Comparison of ENCODE assay signal across 8 cellular contexts in genomic region chr1:85463666-85464496, GRCh38. TPM values are rescaled to one million over a fixed set of nuclear protein-coding genes. Genes with fewer than 3 reads are reported as not detected.
DNase-seq lines count a peak whose midpoint lies in the region; ATAC-seq and TF ChIP-seq lines count a peak whose summit lies in the region.

No MANE protein-coding gene starts in this region.

- H3K4me1 ChIP-seq in Caco-2 (peaks cover 45% of the 10 kb centered on the region), rectal smooth muscle tissue (ENCODE audit: control insufficient read depth, insufficient read depth, low read length) (peaks cover 18% of the 10 kb centered on the region)

- H3K4me3 Mint-ChIP-seq in Caco-2 (ENCODE audit: unreplicated experiment): peak overlapping the region; percentile 88
- peak overlapping the region; percentile 6 for H3K4me3 Mint-ChIP-seq in activated T-helper 1 cell treated with anti-CD3 and anti-CD28 coated beads, Interleukin-12 subunit alpha, Interleukin-12 subunit beta, Interleukin-2, Interleukin-4 antibody, amounts not matched to agents 30 ng/mL and 10 ng/mL and 1 ng/mL, durations not matched to agents 14 hours and 24 hours and 36 hours

- H3K36me3 ChIP-seq in Caco-2 (ENCODE audit: control insufficient read depth, insufficient read depth, low read length): no peaks in the 10 kb centered on the region
- H3K36me3 ChIP-seq in rectal smooth muscle tissue (ENCODE audit: control insufficient read depth, insufficient read depth, low read length): no peaks in the 10 kb centered on the region

- BruUV-seq in Caco-2 (replicated peaks; lab: Mats Ljungman, UMichigan): TSS peak; percentile 21

- H3K27me3 ChIP-seq in Caco-2 (replicated peaks; ENCODE audit: control insufficient read depth, insufficient read depth, low read length) (no peaks in the 10 kb centered on the region; the same call in 1 of the 2 replicates), rectal smooth muscle tissue (ENCODE audit: control insufficient read depth, insufficient read depth, low read length) (no peaks in the 10 kb centered on the region)

- ATAC-seq in left cardiac atrium (peak; percentile 6 to 37), GM18517 (IDR thresholded peaks at IDR 0.05; ENCODE audit: unreplicated experiment) (no peak)

- peak overlapping the region; percentile 43 for H3K9ac ChIP-seq in rectal smooth muscle tissue (ENCODE audit: low read length)

- no peaks in the 10 kb centered on the region for H3K9me3 ChIP-seq in Caco-2

- H3K4me1 Mint-ChIP-seq in Caco-2 (ENCODE audit: low read depth, unreplicated experiment): peaks cover 24% of the 10 kb centered on the region
- H3K4me1 Mint-ChIP-seq in activated T-helper 1 cell treated with anti-CD3 and anti-CD28 coated beads, Interleukin-12 subunit alpha, Interleukin-12 subunit beta, Interleukin-2, Interleukin-4 antibody, amounts not matched to agents 30 ng/mL and 10 ng/mL and 1 ng/mL, durations not matched to agents 14 hours and 24 hours and 36 hours (ENCODE audit: low read depth): no peaks in the 10 kb centered on the region

- peaks cover 10% of the 10 kb centered on the region for H3K36me3 Mint-ChIP-seq in Caco-2 (ENCODE audit: insufficient read depth, unreplicated experiment)
- H3K36me3 Mint-ChIP-seq in activated T-helper 1 cell treated with anti-CD3 and anti-CD28 coated beads, Interleukin-12 subunit alpha, Interleukin-12 subunit beta, Interleukin-2, Interleukin-4 antibody, amounts not matched to agents 30 ng/mL and 10 ng/mL and 1 ng/mL, durations not matched to agents 14 hours and 24 hours and 36 hours (ENCODE audit: low read depth): no peaks in the 10 kb centered on the region

- peak overlapping the region; percentile 84 for H3K27ac Mint-ChIP-seq in Caco-2 (ENCODE audit: unreplicated experiment)
- no peak overlapping the region for H3K27ac Mint-ChIP-seq in activated T-helper 1 cell treated with anti-CD3 and anti-CD28 coated beads, Interleukin-12 subunit alpha, Interleukin-12 subunit beta, Interleukin-2, Interleukin-4 antibody, amounts not matched to agents 30 ng/mL and 10 ng/mL and 1 ng/mL, durations not matched to agents 14 hours and 24 hours and 36 hours

- POLR2A ChIA-PET in Caco-2 (lab: Charles Lee): interaction anchor here (0.6 kb wide), 1 partner anchor 23 kb away, joined by 3 read pairs; no protein-coding TSS in a partner anchor

- intact Hi-C loops in Caco-2 (cut with micrococcal nuclease; ENCODE audit: unreplicated experiment): loop anchor here (2.0 to 5.0 kb wide), 4 partner anchors 57 to 137 kb away; partner anchors contain the start of gene CCN1
- intact Hi-C loops in activated T-helper 1 cell treated with anti-CD3 and anti-CD28 coated beads, Interleukin-12 subunit alpha, Interleukin-12 subunit beta, Interleukin-2, Interleukin-4 antibody, amounts not matched to agents 30 ng/mL and 10 ng/mL and 1 ng/mL, durations not matched to agents 14 hours and 24 hours and 36 hours (cut with micrococcal nuclease): loop anchor here (2.0 kb wide), 1 partner anchor 113 kb away; no protein-coding TSS in a partner anchor
- intact Hi-C loops in left cardiac atrium (cut with DNase I): no loop called here

- H3K27ac ChIP-seq in rectal smooth muscle tissue (ENCODE audit: low read depth, low read length): peak overlapping the region; percentile 56

- H3K4me3 ChIP-seq in Caco-2 (ENCODE audit: low read depth, low read length): peak overlapping the region; percentile 88
- peak overlapping the region; percentile 89 for H3K4me3 ChIP-seq in rectal smooth muscle tissue (ENCODE audit: low read length)

- no peak for DNase-seq in Caco-2
- DNase-seq in HPDE6-E6E7 (ENCODE audit: extremely low spot score): peak; percentile 5
- DNase-seq in activated T-helper 1 cell treated with anti-CD3 and anti-CD28 coated beads, Interleukin-12 subunit alpha, Interleukin-12 subunit beta, Interleukin-2, Interleukin-4 antibody, amounts not matched to agents 30 ng/mL and 10 ng/mL and 1 ng/mL, durations not matched to agents 14 hours and 24 hours and 36 hours (ENCODE audit: low spot score): no peak
- no peak for DNase-seq in left cardiac atrium
- no peak for DNase-seq in stimulated activated CD4-positive, alpha-beta T cell treated with anti-CD3 and anti-CD28 coated beads, Interleukin-2, amount 100 ng/mL, for 48 hours
- no peak for DNase-seq in NOMO-1 treated with dmso at 0.1 percent for 144 hours (lab: John Stamatoyannopoulos, UW; ENCODE audit: unreplicated experiment)

- TF ChIP-seq CTCF in Caco-2 (IDR thresholded peaks at IDR 0.05; ENCODE audit: insufficient read depth in 1 of 2, low read depth in 1 of 2, low read length in 1 of 2, severe bottlenecking in 1 of 2, unreplicated experiment in 1 of 2): no peak

- peaks cover 7% of the 10 kb centered on the region for H3K9me3 Mint-ChIP-seq in Caco-2 (ENCODE audit: unreplicated experiment)
- no peaks in the 10 kb centered on the region for H3K9me3 Mint-ChIP-seq in activated T-helper 1 cell treated with anti-CD3 and anti-CD28 coated beads, Interleukin-12 subunit alpha, Interleukin-12 subunit beta, Interleukin-2, Interleukin-4 antibody, amounts not matched to agents 30 ng/mL and 10 ng/mL and 1 ng/mL, durations not matched to agents 14 hours and 24 hours and 36 hours

- no peaks in the 10 kb centered on the region for H3K27me3 Mint-ChIP-seq in Caco-2 (ENCODE audit: insufficient read depth, unreplicated experiment)
- peaks cover 64% of the 10 kb centered on the region for H3K27me3 Mint-ChIP-seq in activated T-helper 1 cell treated with anti-CD3 and anti-CD28 coated beads, Interleukin-12 subunit alpha, Interleukin-12 subunit beta, Interleukin-2, Interleukin-4 antibody, amounts not matched to agents 30 ng/mL and 10 ng/mL and 1 ng/mL, durations not matched to agents 14 hours and 24 hours and 36 hours (ENCODE audit: insufficient read depth)

- CTCF ChIA-PET in Caco-2 (lab: Charles Lee): interaction anchor here (1.2 kb wide), 2 partner anchors 117 to 155 kb away, joined by 3 to 4 read pairs; no protein-coding TSS in a partner anchor

RNA-seq across cellular contexts. Expression of gene DDAH1, which starts 1.1 kb away (rescaled TPM):
- 83.0 and 87.9 TPM in 2 replicates for total RNA-seq in Caco-2 (2022)
- total RNA-seq in activated T-helper 1 cell treated with anti-CD3 and anti-CD28 coated beads, Interleukin-12 subunit alpha, Interleukin-12 subunit beta, Interleukin-2, Interleukin-4 antibody, amounts not matched to agents 30 ng/mL and 10 ng/mL and 1 ng/mL, durations not matched to agents 14 hours and 24 hours and 36 hours: 0.22 TPM in 1 of 2 replicates, not detected in the other
- total RNA-seq in left cardiac atrium: 10 to 100 TPM; 10.1 to 15.6 TPM

Comparison
In these comparisons a context has a peak if more than half of its experiments do, and no peak if none do; other contexts are left out.
1. intact Hi-C loops: an anchor here in Caco-2 (2.0 to 5.0 kb wide) and activated T-helper 1 cell treated with anti-CD3 and anti-CD28 coated beads, Interleukin-12 subunit alpha, Interleukin-12 subunit beta, Interleukin-2, Interleukin-4 antibody, amounts not matched to agents 30 ng/mL and 10 ng/mL and 1 ng/mL, durations not matched to agents 14 hours and 24 hours and 36 hours (2.0 kb wide); none called in left cardiac atrium.